ENCODE assay signal across 29 cellular contexts in genomic region chr1:34115233-34115632, GRCh38. TPM values are rescaled to one million over a fixed set of nuclear protein-coding genes. Genes with fewer than 3 reads are reported as not detected.
"Had no signal": no experiment of that assay in that cellular context is flagged by ENCODE, and none has a peak within 500 bp of the region (broad histone marks: within the 10 kb centered on the region; RNA-seq: fewer than 3 reads in every experiment).

No MANE protein-coding gene starts in this region.

- H3K4me3 ChIP-seq: ascending aorta, cardiac muscle cell, SJCRH30 had no signal

- H3K4me1 ChIP-seq: ascending aorta, SJCRH30 had no signal

- H3K36me3 ChIP-seq: ascending aorta, cardiac muscle cell, SJCRH30, WERI-Rb-1 had no signal

- H3K4me2 ChIP-seq: SK-N-SH had no signal

- H3K9me2 ChIP-seq: SK-N-SH had no signal

- ATAC-seq: activated CD4-positive, CD25-positive, alpha-beta regulatory T cell treated with anti-CD3 and anti-CD28 coated beads, Interleukin-2, amount 50 U/mL, for 24 hours; activated CD8-positive, alpha-beta T cell treated with anti-CD3 and anti-CD28 coated beads for 36 hours; activated naive CD8-positive, alpha-beta T cell treated with anti-CD3 and anti-CD28 coated beads, Interleukin-2, amount 50 U/mL, for 24 hours; activated T-cell treated with anti-CD3 and anti-CD28 coated beads, Interleukin-2, amount 50 U/mL, for 72 hours; Panc1 had no signal

- H3K9ac ChIP-seq: SK-N-SH had no signal

- DNase-seq: activated CD4-positive, alpha-beta T cell treated with anti-CD3 and anti-CD28 coated beads for 4 hours; activated CD8-positive, alpha-beta memory T cell treated with anti-CD3 and anti-CD28 coated beads, Interleukin-2, amount 50 U/mL, for 4 hours; activated CD8-positive, alpha-beta T cell treated with anti-CD3 and anti-CD28 coated beads for 36 hours; activated gamma-delta T cell treated with Interleukin-2 at 50 U/mL for 16 hours; activated naive CD8-positive, alpha-beta T cell treated with anti-CD3 and anti-CD28 coated beads, Interleukin-2, amount 50 U/mL, for 24 hours; activated T-cell treated with anti-CD3 and anti-CD28 coated beads, Interleukin-2, amount 50 U/mL, for 72 hours; amniotic stem cell; NCI-H1092; NCI-H1417; NCI-H1930; NCI-H2171; NCI-H2227 treated with DMSO at 0.1 percent for 48 hours; NCI-H446 treated with DMSO at 0.1 percent for 48 hours; NCI-H526; NCI-H82; OCI-M1; Right ventricle myocardium superior; SJCRH30; SK-N-SH; T-helper 1 cell; WERI-Rb-1 had no signal

- H3K27me3 ChIP-seq: ascending aorta, cardiac muscle cell had no signal

- H3K27ac ChIP-seq: ascending aorta, cardiac muscle cell, RWPE1, SJCRH30, WERI-Rb-1 had no signal

- H3K9me3 ChIP-seq: SJCRH30 had no signal

RNA-seq across cellular contexts. Expression of gene CSMD2, which starts 49.8 kb away (rescaled TPM):
- total RNA-seq: activated CD8-positive, alpha-beta T cell treated with anti-CD3 and anti-CD28 coated beads for 36 hours; activated T-cell treated with anti-CD3 and anti-CD28 coated beads, Interleukin-2, amount 50 U/mL, for 72 hours; activated T-helper 2 cell treated with anti-CD3 and anti-CD28 coated beads, Interferon-gamma antibody, Interleukin-2, Interleukin-4, amounts not matched to agents 10 μg/mL and 5 μg/mL and 100 μg/mL, durations not matched to agents 14 hours and 24 hours and 36 hours; MCF 10A; T-helper 2 cell treated with Interferon-gamma antibody and Interleukin-4, amounts not matched to agents 100 ng/mL and 5 ng/mL, for 36 hours had no signal
- polyA plus RNA-seq: cardiac muscle cell, SK-N-SH had no signal
